Comparison of ENCODE assay signal across 11 cellular contexts in genomic region chr1:148318900-148319242, GRCh38.
DNase-seq lines count a peak whose midpoint lies in the region; ATAC-seq and TF ChIP-seq lines count a peak whose summit lies in the region.
"Had no signal": no experiment of that assay in that cellular context is flagged by ENCODE, and none has a peak within 500 bp of the region (broad histone marks: within the 10 kb centered on the region; RNA-seq: fewer than 3 reads in every experiment).

No MANE protein-coding gene starts in this region.

- 67 to 88% methylated on average over 2 to 6 of the region's 6 CpGs for WGBS in endodermal cell (ENCODE audit: insufficient coverage in 1 of 2, insufficient read length in 1 of 2), 2 experiments
- WGBS in spleen, 5 donors, result 37 to 47% (median 41%) methylated on average over 6 of the region's 6 CpGs

- peaks cover 39% of the 10 kb centered on the region for H3K4me1 Mint-ChIP-seq in T-helper 2 cell treated with Interferon-gamma antibody and Interleukin-4, amounts not matched to agents 5 μg/mL and 100 μg/mL, for 36 hours (ENCODE audit: low read depth)
- peaks cover 3% of the 10 kb centered on the region for H3K4me1 Mint-ChIP-seq in endodermal cell

- H3K36me3 ChIP-seq in endodermal cell (ENCODE audit: control insufficient read depth, insufficient read depth, low read length), result no peaks in the 10 kb centered on the region
- H3K36me3 ChIP-seq in spleen, result no peaks in the 10 kb centered on the region
- H3K36me3 ChIP-seq: prostate gland had no signal

- H3K4me3 ChIP-seq in NB4 (ENCODE audit: low read depth, low read length) (peak overlapping the region; percentile 75), endodermal cell (ENCODE audit: low read length) (peak overlapping the region; percentile 82), spleen (peak overlapping the region in 6 of 8 donors; percentile 35 to 63 (median 40))
- H3K4me3 ChIP-seq: K562, prostate gland had no signal

- H3K36me3 Mint-ChIP-seq in T-helper 2 cell treated with Interferon-gamma antibody and Interleukin-4, amounts not matched to agents 5 μg/mL and 100 μg/mL, for 36 hours (ENCODE audit: low read depth), result no peaks in the 10 kb centered on the region
- H3K36me3 Mint-ChIP-seq in endodermal cell (ENCODE audit: low read depth), result no peaks in the 10 kb centered on the region

- no peak for ATAC-seq in HG03439 (IDR thresholded peaks at IDR 0.05; ENCODE audit: unreplicated experiment)
- ATAC-seq: K562 had no signal

- H3K9ac ChIP-seq in endodermal cell (ENCODE audit: extremely low read depth, low read length, poor library complexity, severe bottlenecking), result no peak overlapping the region

- H3K4me1 ChIP-seq in endodermal cell (ENCODE audit: control insufficient read depth, insufficient read depth, low read length), result no peaks in the 10 kb centered on the region
- H3K4me1 ChIP-seq in spleen, result peaks cover 6 to 39% (median 17%) of the 10 kb centered on the region in 6 donors
- H3K4me1 ChIP-seq: prostate gland had no signal

- no peak overlapping the region for H3K27ac ChIP-seq in endodermal cell (ENCODE audit: low read depth, low read length)
- H3K27ac ChIP-seq in spleen, result peak overlapping the region in 4 of 8 donors; percentile 30 to 75 (median 68)
- H3K27ac ChIP-seq: prostate gland had no signal

- peak overlapping the region; percentile 92 for H3K4me3 Mint-ChIP-seq in T-helper 2 cell treated with Interferon-gamma antibody and Interleukin-4, amounts not matched to agents 5 μg/mL and 100 μg/mL, for 36 hours
- peak overlapping the region; percentile 66 for H3K4me3 Mint-ChIP-seq in endodermal cell

- peaks cover 4% of the 10 kb centered on the region for H3K9me3 Mint-ChIP-seq in T-helper 2 cell treated with Interferon-gamma antibody and Interleukin-4, amounts not matched to agents 5 μg/mL and 100 μg/mL, for 36 hours
- H3K9me3 Mint-ChIP-seq in endodermal cell, result no peaks in the 10 kb centered on the region

- H3K9me3 ChIP-seq in endodermal cell (ENCODE audit: control insufficient read depth, low read length) (no peaks in the 10 kb centered on the region), spleen (peaks cover 0 to 4% (median 0%) of the 10 kb centered on the region in 8 donors)
- H3K9me3 ChIP-seq: prostate gland had no signal

- no peak for TF ChIP-seq POLR2A in NB4 (IDR thresholded peaks at IDR 0.05; ENCODE audit: extremely low read depth, insufficient read length)
- no peak for TF ChIP-seq POLR2A in spleen (IDR thresholded peaks at IDR 0.05)

- H3K27me3 Mint-ChIP-seq in T-helper 2 cell treated with Interferon-gamma antibody and Interleukin-4, amounts not matched to agents 5 μg/mL and 100 μg/mL, for 36 hours (ENCODE audit: low read depth), result peaks cover 25% of the 10 kb centered on the region
- peaks cover 35% of the 10 kb centered on the region for H3K27me3 Mint-ChIP-seq in endodermal cell (ENCODE audit: insufficient read depth)

- no peak for TF ChIP-seq CTCF in NB4 (IDR thresholded peaks at IDR 0.05; ENCODE audit: low read depth, low read length)
- no peak for TF ChIP-seq CTCF in endodermal cell (conservative IDR thresholded peaks at IDR 0.05)
- no peak for TF ChIP-seq CTCF in spleen (IDR thresholded peaks at IDR 0.05 in 8 of 11, conservative IDR thresholded peaks at IDR 0.05 in 3 of 11)

- no peak for DNase-seq in T-helper 2 cell treated with Interferon-gamma antibody and Interleukin-4, amounts not matched to agents 5 μg/mL and 100 μg/mL, for 36 hours (ENCODE audit: low spot score)
- DNase-seq in T-helper 2 cell, result no peak
- DNase-seq in NB4 (ENCODE audit: low read depth), result no peak
- DNase-seq in endodermal cell, result no peak
- DNase-seq in spleen, result no peak
- DNase-seq in posterior cingulate gyrus, result no peak
- DNase-seq in CD1c-positive myeloid dendritic cell (ENCODE audit: extremely low spot score), result no peak
- DNase-seq: 8988T had no signal

- H3K27ac Mint-ChIP-seq in T-helper 2 cell treated with Interferon-gamma antibody and Interleukin-4, amounts not matched to agents 5 μg/mL and 100 μg/mL, for 36 hours, result peak overlapping the region; percentile 91
- no peak overlapping the region for H3K27ac Mint-ChIP-seq in endodermal cell

- peaks cover 55% of the 10 kb centered on the region for H3K27me3 ChIP-seq in endodermal cell (ENCODE audit: control insufficient read depth, insufficient read depth, low read length, poor library complexity, severe bottlenecking)
- peaks cover 0 to 52% (median 13%) of the 10 kb centered on the region in 7 donors for H3K27me3 ChIP-seq in spleen (replicated peaks in 1 of 7)

- intact Hi-C loops in spleen (cut with DNase I; ENCODE audit: low total_unique reads) (no loop called here), posterior cingulate gyrus (cut with DNase I) (no loop called here)
